ENCODE assay signal across 2 cellular contexts in genomic region chr1:204837440-204838084, GRCh38.
TF ChIP-seq lines count a peak whose summit lies in the region.

No MANE protein-coding gene starts in this region.

TF ChIP-seq in K562, 482 proteins besides CTCF, POLR2A, EP300 and RAD21 (continues in another document):
- TF ChIP-seq ZNF232 (CRISPR knock-in tag; IDR thresholded peaks at IDR 0.05) (peak; percentile 56; the same call in 1 of the 2 replicates), ZNF23 (CRISPR knock-in tag; IDR thresholded peaks at IDR 0.05) (no peak), REST (CRISPR knock-in tag; IDR thresholded peaks at IDR 0.05; ENCODE audit: low read depth) (peak; percentile 98), TAL1 (IDR thresholded peaks at IDR 0.05) (no peak), BHLHE40 (IDR thresholded peaks at IDR 0.05; ENCODE audit: low read length) (0 out of 2 replicates have a peak, but pooled peaks have one; percentile 11), POLR3G (IDR thresholded peaks at IDR 0.05; ENCODE audit: extremely low read depth, insufficient read length, insufficient replicate concordance) (no peak), AFF1 (IDR thresholded peaks at IDR 0.05; ENCODE audit: low read depth in 1 of 2, partially characterized antibody in 2 of 2) (peak in 1 of 2 experiments; percentile 95), ZNF695 (CRISPR knock-in tag; IDR thresholded peaks at IDR 0.05) (no peak), DNMT1 (IDR thresholded peaks at IDR 0.05) (no peak), ZBTB33 (CRISPR knock-in tag; IDR thresholded peaks at IDR 0.05) (no peak), FOXM1 (IDR thresholded peaks at IDR 0.05; ENCODE audit: low read depth) (no peak), FOXM1 (CRISPR knock-in tag; IDR thresholded peaks at IDR 0.05; ENCODE audit: low read depth) (no peak), CAMTA2 (CRISPR knock-in tag; conservative IDR thresholded peaks at IDR 0.05) (no peak), GTF3C2 (IDR thresholded peaks at IDR 0.05; ENCODE audit: borderline replicate concordance, extremely low read depth, insufficient read length) (no peak)

TF ChIP-seq in HepG2, 621 proteins besides CTCF, POLR2A, EP300 and RAD21 (continues in another document):
- TF ChIP-seq NKX3-1 (CRISPR knock-in tag; IDR thresholded peaks at IDR 0.05) (peak; percentile 65), ZSCAN9 (CRISPR knock-in tag; IDR thresholded peaks at IDR 0.05; ENCODE audit: borderline replicate concordance) (0 out of 2 replicates have a peak, but pooled peaks have one; percentile 41), PAXIP1 (CRISPR knock-in tag; conservative IDR thresholded peaks at IDR 0.05) (no peak), KDM5B (CRISPR knock-in tag; IDR thresholded peaks at IDR 0.05; ENCODE audit: borderline replicate concordance) (no peak), ERF (CRISPR knock-in tag; IDR thresholded peaks at IDR 0.05) (peak; percentile 53; the same call in 1 of the 2 replicates), MTF2 (CRISPR knock-in tag; IDR thresholded peaks at IDR 0.05; ENCODE audit: borderline replicate concordance) (no peak), ETV5 (CRISPR knock-in tag; IDR thresholded peaks at IDR 0.05; ENCODE audit: borderline replicate concordance) (no peak), ZFP90 (CRISPR knock-in tag; IDR thresholded peaks at IDR 0.05; ENCODE audit: borderline replicate concordance) (no peak), EHMT2 (IDR thresholded peaks at IDR 0.05; ENCODE audit: borderline replicate concordance, low read depth, low read length) (peak; percentile 82), KMT2B (CRISPR knock-in tag; IDR thresholded peaks at IDR 0.05) (no peak), ZC3H4 (CRISPR knock-in tag; IDR thresholded peaks at IDR 0.05; ENCODE audit: borderline replicate concordance) (no peak), HNRNPK (IDR thresholded peaks at IDR 0.05; ENCODE audit: low read depth, low read length, poor library complexity, severe bottlenecking) (no peak), SATB2 (CRISPR knock-in tag; IDR thresholded peaks at IDR 0.05) (0 out of 2 replicates have a peak, but pooled peaks have one; percentile 42), HOXA5 (CRISPR knock-in tag; IDR thresholded peaks at IDR 0.05) (peak; percentile 60; the same call in 1 of the 2 replicates), ZNF639 (CRISPR knock-in tag; conservative IDR thresholded peaks at IDR 0.05) (0 out of 2 replicates have a peak, but pooled peaks have one; percentile 35), WIZ (CRISPR knock-in tag; IDR thresholded peaks at IDR 0.05) (peak; percentile 81; the same call in 1 of the 2 replicates), DMAP1 (CRISPR knock-in tag; IDR thresholded peaks at IDR 0.05) (no peak), SALL1 (CRISPR knock-in tag; IDR thresholded peaks at IDR 0.05) (peak; percentile 40; the same call in 1 of the 2 replicates), BCLAF1 (IDR thresholded peaks at IDR 0.05) (no peak), THRA (CRISPR knock-in tag; IDR thresholded peaks at IDR 0.05; ENCODE audit: borderline replicate concordance) (peak; percentile 30; the same call in 1 of the 2 replicates), SMYD3 (CRISPR knock-in tag; IDR thresholded peaks at IDR 0.05) (no peak), ZBTB4 (CRISPR knock-in tag; IDR thresholded peaks at IDR 0.05; ENCODE audit: borderline replicate concordance) (no peak), MED13 (CRISPR knock-in tag; IDR thresholded peaks at IDR 0.05) (0 out of 2 replicates have a peak, but pooled peaks have one; percentile 33), MAF1 (CRISPR knock-in tag; IDR thresholded peaks at IDR 0.05; ENCODE audit: borderline replicate concordance) (0 out of 2 replicates have a peak, but pooled peaks have one; percentile 41), ZNF232 (CRISPR knock-in tag; IDR thresholded peaks at IDR 0.05; ENCODE audit: borderline replicate concordance) (peak; percentile 60; the same call in 1 of the 2 replicates), THAP11 (CRISPR knock-in tag; IDR thresholded peaks at IDR 0.05) (0 out of 2 replicates have a peak, but pooled peaks have one; percentile 18), FOXC1 (CRISPR knock-in tag; IDR thresholded peaks at IDR 0.05; ENCODE audit: borderline replicate concordance) (0 out of 2 replicates have a peak, but pooled peaks have one; percentile 37), ZNF441 (CRISPR knock-in tag; IDR thresholded peaks at IDR 0.05; ENCODE audit: borderline replicate concordance) (peak; percentile 29; the same call in 1 of the 2 replicates), KDM2A (CRISPR knock-in tag; IDR thresholded peaks at IDR 0.05; ENCODE audit: borderline replicate concordance, low read depth) (no peak), MIER2 (CRISPR knock-in tag; IDR thresholded peaks at IDR 0.05) (peak; percentile 97), BATF2 (CRISPR knock-in tag; IDR thresholded peaks at IDR 0.05) (no peak), LBX2 (CRISPR knock-in tag; IDR thresholded peaks at IDR 0.05; ENCODE audit: borderline replicate concordance) (no peak), ARID5B (CRISPR knock-in tag; IDR thresholded peaks at IDR 0.05) (0 out of 2 replicates have a peak, but pooled peaks have one; percentile 14), MIXL1 (CRISPR knock-in tag; IDR thresholded peaks at IDR 0.05) (no peak)
